Comparison of ENCODE assay signal across 14 cellular contexts in the genomic region with DNA sequence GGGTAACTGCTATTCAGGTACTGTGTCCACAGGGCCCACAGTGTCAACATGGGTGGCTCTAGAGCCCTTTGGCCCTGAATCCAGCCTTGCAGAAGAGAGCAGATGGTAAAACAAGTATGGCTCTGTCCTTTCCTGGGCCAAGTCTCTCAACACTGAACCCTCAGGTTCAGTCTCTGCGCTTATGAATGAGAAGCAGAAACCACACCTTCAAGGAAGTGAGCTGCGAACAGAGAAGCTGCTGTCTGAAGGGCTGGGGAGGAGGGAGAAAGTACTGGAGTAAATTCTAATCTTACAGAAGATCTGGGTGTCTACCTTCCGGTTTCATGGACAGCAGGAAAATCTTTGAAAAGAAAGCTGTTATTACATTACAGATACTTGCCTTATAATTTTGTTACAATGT. TPM values are rescaled to one million over a fixed set of nuclear protein-coding genes. Genes with fewer than 3 reads are reported as not detected.
DNase-seq lines count a peak whose midpoint lies in the region; ATAC-seq and TF ChIP-seq lines count a peak whose summit lies in the region.
"Had no signal": no experiment of that assay in that cellular context is flagged by ENCODE, and none has a peak within 500 bp of the region (broad histone marks: within the 10 kb centered on the region; RNA-seq: fewer than 3 reads in every experiment).

No MANE protein-coding gene starts in this region.

- H3K36me3 Mint-ChIP-seq in CD14-positive monocyte (peaks cover 64 to 71% of the 10 kb centered on the region in 2 donors), T-cell (peaks cover 22% of the 10 kb centered on the region)

- H3K4me1 Mint-ChIP-seq in CD14-positive monocyte (peaks cover 35% of the 10 kb centered on the region), T-cell (peaks cover 46 to 54% (median 52%) of the 10 kb centered on the region in 3 donors)

- no peak for ATAC-seq in T-cell (replicated peaks in 1 of 4)
- ATAC-seq in GM19395 (IDR thresholded peaks at IDR 0.05; ENCODE audit: unreplicated experiment) = no peak
- ATAC-seq: HCT116 had no signal

- intact Hi-C loops in CD14-positive monocyte (cut with micrococcal nuclease) = no loop called here

- no peak overlapping the region for H3K27ac ChIP-seq in BLaER1
- no peak overlapping the region for H3K27ac ChIP-seq in WERI-Rb-1

- peaks cover 43% of the 10 kb centered on the region for H3K4me1 ChIP-seq in BLaER1

- H3K27me3 ChIP-seq in BLaER1 (no peaks in the 10 kb centered on the region), WERI-Rb-1 (ENCODE audit: insufficient read depth, low read depth, severe bottlenecking) (no peaks in the 10 kb centered on the region)
- H3K27me3 ChIP-seq: transverse colon had no signal

- CTCF ChIA-PET in T-cell (lab: Charles Lee) = no interaction called here

- peak overlapping the region; percentile 87; the same call in 1 of the 2 replicates for H3K4me2 ChIP-seq in BLaER1
- H3K4me2 ChIP-seq: smooth muscle cell had no signal

- no peak overlapping the region for H3K4me3 ChIP-seq in BLaER1
- H3K4me3 ChIP-seq in WERI-Rb-1 (ENCODE audit: low read depth, low read length) = no peak overlapping the region
- H3K4me3 ChIP-seq: lung, smooth muscle cell, transverse colon had no signal

- H3K9me3 ChIP-seq in BLaER1 (no peaks in the 10 kb centered on the region), WERI-Rb-1 (ENCODE audit: severe bottlenecking) (no peaks in the 10 kb centered on the region)
- H3K9me3 ChIP-seq: transverse colon had no signal

- POLR2A ChIA-PET in T-cell (lab: Charles Lee) = no interaction called here

- DNase-seq in CD14-positive monocyte (ENCODE audit: low spot score) (no peak), T-cell (no peak), foreskin melanocyte (peak; percentile 15), WERI-Rb-1 (no peak), HPDE6-E6E7 (ENCODE audit: extremely low spot score) (no peak)
- DNase-seq: NCI-H1436, NCI-H2227 treated with DMSO at 0.1 percent for 48 hours, transverse colon had no signal

- H3K36me3 ChIP-seq in BLaER1 (peaks cover 71% of the 10 kb centered on the region), WERI-Rb-1 (peaks cover 75% of the 10 kb centered on the region)

- peaks cover 82% of the 10 kb centered on the region for H4K20me1 ChIP-seq in BLaER1

- H3K4me3 Mint-ChIP-seq in CD14-positive monocyte = no peak overlapping the region
- peak overlapping the region in 2 of 3 donors; percentile 1 to 60 for H3K4me3 Mint-ChIP-seq in T-cell

- H3K27ac Mint-ChIP-seq in CD14-positive monocyte (peak overlapping the region in 4 of 7 donors; percentile 46 to 82 (median 65)), T-cell (peak overlapping the region in 1 of 2 donors; percentile 5)

- H3K27me3 Mint-ChIP-seq in CD14-positive monocyte (ENCODE audit: low read depth in 3 of 3) = peaks cover 0 to 5% (median 2%) of the 10 kb centered on the region in 3 donors
- H3K27me3 Mint-ChIP-seq in T-cell = no peaks in the 10 kb centered on the region

- H3K9me3 Mint-ChIP-seq in CD14-positive monocyte = peaks cover 0 to 2% (median 0%) of the 10 kb centered on the region in 7 donors
- H3K9me3 Mint-ChIP-seq in T-cell = no peaks in the 10 kb centered on the region

- peak overlapping the region; percentile 38; the same call in 1 of the 2 replicates for H3K9ac ChIP-seq in BLaER1

- no peak for TF ChIP-seq CTCF in CD14-positive monocyte (IDR thresholded peaks at IDR 0.05)
- no peak for TF ChIP-seq CTCF in WERI-Rb-1 (IDR thresholded peaks at IDR 0.05; ENCODE audit: low read depth, low read length)

RNA-seq across cellular contexts. Expression of a gene that starts 4.1 kb away (rescaled TPM):
- 10 to 100 TPM; 32.7 to 38.4 TPM for polyA plus RNA-seq in CD14-positive monocyte
- total RNA-seq in T-cell = 100 to 1,000 TPM in 4 of 5 donors, 10 to 100 TPM in 1; 94.3 to 142 (median 122) TPM

RNA-seq across cellular contexts. Expression of a gene that starts 18.6 kb away (rescaled TPM):
- not detected for polyA plus RNA-seq in CD14-positive monocyte
- total RNA-seq in T-cell = 1 to 10 TPM in 1 of 5 donors, under 1 TPM in 4; 0.10 to 1.6 (median 0.20) TPM

RNA-seq across cellular contexts. Expression of a gene that starts 50.2 kb away (rescaled TPM):
- polyA plus RNA-seq in CD14-positive monocyte = not detected
- total RNA-seq in T-cell = under 1 TPM in 4 of 5 donors, not detected in 1; 0.19 to 0.63 (median 0.45) TPM
- total RNA-seq: glomerular endothelial cell, smooth muscle cell had no signal
- polyA plus RNA-seq: smooth muscle cell had no signal

Comparison
In these comparisons a context has a peak if more than half of its experiments do, and no peak if none do; other contexts are left out.
1. H3K4me3 Mint-ChIP-seq: peak in T-cell (2 of 3); none in CD14-positive monocyte (0 of 2).